1 cellular context compared by ENCODE assay signal in the genomic region with DNA sequence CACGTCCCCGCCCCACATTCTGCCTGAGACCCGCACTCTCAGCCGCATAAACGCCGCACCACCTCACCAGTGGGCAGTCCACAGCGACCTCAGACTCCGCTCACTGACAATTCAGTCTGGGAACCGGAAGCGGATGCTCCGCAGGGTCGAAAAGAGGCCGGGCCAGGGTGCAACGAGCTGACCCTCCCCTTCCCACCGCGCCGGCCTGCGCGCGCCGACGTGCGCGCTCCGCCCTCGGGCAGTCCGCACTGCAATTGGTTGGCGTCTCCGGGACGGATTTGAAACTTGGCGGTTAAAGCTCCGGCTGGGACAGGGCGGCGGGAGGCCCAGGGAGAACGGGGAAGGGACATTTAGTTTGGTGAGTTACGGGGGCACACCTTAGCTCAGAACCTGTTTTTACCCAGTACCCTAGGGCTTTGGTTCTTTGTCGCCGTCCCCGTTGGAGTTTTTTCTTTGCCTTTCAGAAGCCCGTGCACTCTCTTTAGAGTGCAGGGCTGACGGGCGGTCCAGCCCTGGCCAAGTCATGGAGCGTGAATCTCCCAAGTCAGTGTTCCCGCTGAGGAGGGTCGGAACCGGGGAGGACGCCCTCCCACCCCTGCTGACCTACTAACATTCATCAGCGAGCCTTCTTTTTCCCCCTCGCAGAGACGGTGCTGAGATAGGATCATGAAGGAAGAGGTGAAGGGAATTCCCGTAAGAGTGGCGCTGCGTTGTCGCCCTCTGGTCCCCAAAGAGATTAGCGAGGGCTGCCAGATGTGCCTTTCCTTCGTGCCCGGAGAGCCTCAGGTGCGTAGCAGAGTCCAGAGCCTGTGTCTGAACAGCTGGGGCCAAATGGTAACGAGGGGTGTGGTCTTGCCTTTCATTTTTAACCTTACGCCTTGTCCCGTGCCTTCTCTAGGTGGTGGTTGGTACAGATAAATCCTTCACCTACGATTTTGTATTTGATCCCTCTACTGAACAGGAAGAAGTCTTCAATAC.
TF ChIP-seq lines count a peak whose summit lies in the region.

A gene with protein sequence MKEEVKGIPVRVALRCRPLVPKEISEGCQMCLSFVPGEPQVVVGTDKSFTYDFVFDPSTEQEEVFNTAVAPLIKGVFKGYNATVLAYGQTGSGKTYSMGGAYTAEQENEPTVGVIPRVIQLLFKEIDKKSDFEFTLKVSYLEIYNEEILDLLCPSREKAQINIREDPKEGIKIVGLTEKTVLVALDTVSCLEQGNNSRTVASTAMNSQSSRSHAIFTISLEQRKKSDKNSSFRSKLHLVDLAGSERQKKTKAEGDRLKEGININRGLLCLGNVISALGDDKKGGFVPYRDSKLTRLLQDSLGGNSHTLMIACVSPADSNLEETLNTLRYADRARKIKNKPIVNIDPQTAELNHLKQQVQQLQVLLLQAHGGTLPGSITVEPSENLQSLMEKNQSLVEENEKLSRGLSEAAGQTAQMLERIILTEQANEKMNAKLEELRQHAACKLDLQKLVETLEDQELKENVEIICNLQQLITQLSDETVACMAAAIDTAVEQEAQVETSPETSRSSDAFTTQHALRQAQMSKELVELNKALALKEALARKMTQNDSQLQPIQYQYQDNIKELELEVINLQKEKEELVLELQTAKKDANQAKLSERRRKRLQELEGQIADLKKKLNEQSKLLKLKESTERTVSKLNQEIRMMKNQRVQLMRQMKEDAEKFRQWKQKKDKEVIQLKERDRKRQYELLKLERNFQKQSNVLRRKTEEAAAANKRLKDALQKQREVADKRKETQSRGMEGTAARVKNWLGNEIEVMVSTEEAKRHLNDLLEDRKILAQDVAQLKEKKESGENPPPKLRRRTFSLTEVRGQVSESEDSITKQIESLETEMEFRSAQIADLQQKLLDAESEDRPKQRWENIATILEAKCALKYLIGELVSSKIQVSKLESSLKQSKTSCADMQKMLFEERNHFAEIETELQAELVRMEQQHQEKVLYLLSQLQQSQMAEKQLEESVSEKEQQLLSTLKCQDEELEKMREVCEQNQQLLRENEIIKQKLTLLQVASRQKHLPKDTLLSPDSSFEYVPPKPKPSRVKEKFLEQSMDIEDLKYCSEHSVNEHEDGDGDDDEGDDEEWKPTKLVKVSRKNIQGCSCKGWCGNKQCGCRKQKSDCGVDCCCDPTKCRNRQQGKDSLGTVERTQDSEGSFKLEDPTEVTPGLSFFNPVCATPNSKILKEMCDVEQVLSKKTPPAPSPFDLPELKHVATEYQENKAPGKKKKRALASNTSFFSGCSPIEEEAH (plus strand): TSS at position 312 of the 978 bp plus-strand sequence. CDS start 355 bp downstream, at position 667.
A gene with protein sequence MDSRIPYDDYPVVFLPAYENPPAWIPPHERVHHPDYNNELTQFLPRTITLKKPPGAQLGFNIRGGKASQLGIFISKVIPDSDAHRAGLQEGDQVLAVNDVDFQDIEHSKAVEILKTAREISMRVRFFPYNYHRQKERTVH (minus strand): TSS at position 135 of the 978 bp plus-strand sequence. CDS start 586 bp downstream, outside the sequence.

TF ChIP-seq in HepG2, 621 proteins besides CTCF, POLR2A, EP300 and RAD21 (continued from another document and continues in another):
- TF ChIP-seq, protein P1, sequence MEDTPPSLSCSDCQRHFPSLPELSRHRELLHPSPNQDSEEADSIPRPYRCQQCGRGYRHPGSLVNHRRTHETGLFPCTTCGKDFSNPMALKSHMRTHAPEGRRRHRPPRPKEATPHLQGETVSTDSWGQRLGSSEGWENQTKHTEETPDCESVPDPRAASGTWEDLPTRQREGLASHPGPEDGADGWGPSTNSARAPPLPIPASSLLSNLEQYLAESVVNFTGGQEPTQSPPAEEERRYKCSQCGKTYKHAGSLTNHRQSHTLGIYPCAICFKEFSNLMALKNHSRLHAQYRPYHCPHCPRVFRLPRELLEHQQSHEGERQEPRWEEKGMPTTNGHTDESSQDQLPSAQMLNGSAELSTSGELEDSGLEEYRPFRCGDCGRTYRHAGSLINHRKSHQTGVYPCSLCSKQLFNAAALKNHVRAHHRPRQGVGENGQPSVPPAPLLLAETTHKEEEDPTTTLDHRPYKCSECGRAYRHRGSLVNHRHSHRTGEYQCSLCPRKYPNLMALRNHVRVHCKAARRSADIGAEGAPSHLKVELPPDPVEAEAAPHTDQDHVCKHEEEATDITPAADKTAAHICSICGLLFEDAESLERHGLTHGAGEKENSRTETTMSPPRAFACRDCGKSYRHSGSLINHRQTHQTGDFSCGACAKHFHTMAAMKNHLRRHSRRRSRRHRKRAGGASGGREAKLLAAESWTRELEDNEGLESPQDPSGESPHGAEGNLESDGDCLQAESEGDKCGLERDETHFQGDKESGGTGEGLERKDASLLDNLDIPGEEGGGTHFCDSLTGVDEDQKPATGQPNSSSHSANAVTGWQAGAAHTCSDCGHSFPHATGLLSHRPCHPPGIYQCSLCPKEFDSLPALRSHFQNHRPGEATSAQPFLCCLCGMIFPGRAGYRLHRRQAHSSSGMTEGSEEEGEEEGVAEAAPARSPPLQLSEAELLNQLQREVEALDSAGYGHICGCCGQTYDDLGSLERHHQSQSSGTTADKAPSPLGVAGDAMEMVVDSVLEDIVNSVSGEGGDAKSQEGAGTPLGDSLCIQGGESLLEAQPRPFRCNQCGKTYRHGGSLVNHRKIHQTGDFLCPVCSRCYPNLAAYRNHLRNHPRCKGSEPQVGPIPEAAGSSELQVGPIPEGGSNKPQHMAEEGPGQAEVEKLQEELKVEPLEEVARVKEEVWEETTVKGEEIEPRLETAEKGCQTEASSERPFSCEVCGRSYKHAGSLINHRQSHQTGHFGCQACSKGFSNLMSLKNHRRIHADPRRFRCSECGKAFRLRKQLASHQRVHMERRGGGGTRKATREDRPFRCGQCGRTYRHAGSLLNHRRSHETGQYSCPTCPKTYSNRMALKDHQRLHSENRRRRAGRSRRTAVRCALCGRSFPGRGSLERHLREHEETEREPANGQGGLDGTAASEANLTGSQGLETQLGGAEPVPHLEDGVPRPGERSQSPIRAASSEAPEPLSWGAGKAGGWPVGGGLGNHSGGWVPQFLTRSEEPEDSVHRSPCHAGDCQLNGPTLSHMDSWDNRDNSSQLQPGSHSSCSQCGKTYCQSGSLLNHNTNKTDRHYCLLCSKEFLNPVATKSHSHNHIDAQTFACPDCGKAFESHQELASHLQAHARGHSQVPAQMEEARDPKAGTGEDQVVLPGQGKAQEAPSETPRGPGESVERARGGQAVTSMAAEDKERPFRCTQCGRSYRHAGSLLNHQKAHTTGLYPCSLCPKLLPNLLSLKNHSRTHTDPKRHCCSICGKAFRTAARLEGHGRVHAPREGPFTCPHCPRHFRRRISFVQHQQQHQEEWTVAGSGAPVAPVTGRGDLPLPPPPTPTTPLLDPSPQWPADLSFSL (CRISPR knock-in tag; IDR thresholded peaks at IDR 0.05): no peak
- TF ChIP-seq MYNN (CRISPR knock-in tag; IDR thresholded peaks at IDR 0.05; ENCODE audit: low read depth) (no peak), MEIS1 (CRISPR knock-in tag; IDR thresholded peaks at IDR 0.05; ENCODE audit: borderline replicate concordance) (no peak), ATM (IDR thresholded peaks at IDR 0.05; ENCODE audit: borderline replicate concordance) (no peak), ZNF224 (CRISPR knock-in tag; IDR thresholded peaks at IDR 0.05) (no peak), MAFG (CRISPR knock-in tag; IDR thresholded peaks at IDR 0.05) (no peak), ZSCAN12 (CRISPR knock-in tag; IDR thresholded peaks at IDR 0.05) (no peak), CHD4 (IDR thresholded peaks at IDR 0.05; ENCODE audit: borderline replicate concordance, low read length) (no peak), MAFK (conservative IDR thresholded peaks at IDR 0.05 in 1 of 2, IDR thresholded peaks at IDR 0.05 in 1 of 2; ENCODE audit: low read length in 2 of 2) (no peak), SOX6 (IDR thresholded peaks at IDR 0.05) (no peak), SOX6 (CRISPR knock-in tag; IDR thresholded peaks at IDR 0.05) (no peak), ISX (CRISPR knock-in tag; conservative IDR thresholded peaks at IDR 0.05) (no peak), KLF11 (CRISPR knock-in tag; IDR thresholded peaks at IDR 0.05) (no peak), ETV6 (CRISPR knock-in tag; conservative IDR thresholded peaks at IDR 0.05) (no peak), ZNF343 (CRISPR knock-in tag; IDR thresholded peaks at IDR 0.05) (no peak), ZNF782 (CRISPR knock-in tag; IDR thresholded peaks at IDR 0.05; ENCODE audit: borderline replicate concordance) (no peak), ZNF773 (CRISPR knock-in tag; IDR thresholded peaks at IDR 0.05; ENCODE audit: borderline replicate concordance) (no peak), ZNF232 (CRISPR knock-in tag; IDR thresholded peaks at IDR 0.05; ENCODE audit: borderline replicate concordance) (no peak), ZSCAN21 (CRISPR knock-in tag; IDR thresholded peaks at IDR 0.05; ENCODE audit: borderline replicate concordance) (no peak), ZNF331 (CRISPR knock-in tag; IDR thresholded peaks at IDR 0.05) (no peak), ZNF326 (CRISPR knock-in tag; IDR thresholded peaks at IDR 0.05; ENCODE audit: borderline replicate concordance) (no peak), FIP1L1 (IDR thresholded peaks at IDR 0.05; ENCODE audit: borderline replicate concordance, insufficient read depth, low read depth, low read length) (no peak), ZNF30 (CRISPR knock-in tag; IDR thresholded peaks at IDR 0.05) (no peak), TAF15 (IDR thresholded peaks at IDR 0.05; ENCODE audit: low read depth, low read length, poor library complexity, severe bottlenecking) (no peak), MEF2D (CRISPR knock-in tag; IDR thresholded peaks at IDR 0.05) (no peak), ATAD3A (CRISPR knock-in tag; IDR thresholded peaks at IDR 0.05) (no peak), ZNF124 (CRISPR knock-in tag; IDR thresholded peaks at IDR 0.05) (no peak), GATA4 (IDR thresholded peaks at IDR 0.05; ENCODE audit: borderline replicate concordance, low read depth) (no peak), ZFP37 (CRISPR knock-in tag; IDR thresholded peaks at IDR 0.05; ENCODE audit: borderline replicate concordance) (no peak)
- TF ChIP-seq, protein P2, sequence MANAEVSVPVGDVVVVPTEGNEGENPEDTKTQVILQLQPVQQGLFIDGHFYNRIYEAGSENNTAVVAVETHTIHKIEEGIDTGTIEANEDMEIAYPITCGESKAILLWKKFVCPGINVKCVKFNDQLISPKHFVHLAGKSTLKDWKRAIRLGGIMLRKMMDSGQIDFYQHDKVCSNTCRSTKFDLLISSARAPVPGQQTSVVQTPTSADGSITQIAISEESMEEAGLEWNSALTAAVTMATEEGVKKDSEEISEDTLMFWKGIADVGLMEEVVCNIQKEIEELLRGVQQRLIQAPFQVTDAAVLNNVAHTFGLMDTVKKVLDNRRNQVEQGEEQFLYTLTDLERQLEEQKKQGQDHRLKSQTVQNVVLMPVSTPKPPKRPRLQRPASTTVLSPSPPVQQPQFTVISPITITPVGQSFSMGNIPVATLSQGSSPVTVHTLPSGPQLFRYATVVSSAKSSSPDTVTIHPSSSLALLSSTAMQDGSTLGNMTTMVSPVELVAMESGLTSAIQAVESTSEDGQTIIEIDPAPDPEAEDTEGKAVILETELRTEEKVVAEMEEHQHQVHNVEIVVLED (CRISPR knock-in tag; IDR thresholded peaks at IDR 0.05; ENCODE audit: borderline replicate concordance): peak; percentile 93
- TF ChIP-seq, protein P3, sequence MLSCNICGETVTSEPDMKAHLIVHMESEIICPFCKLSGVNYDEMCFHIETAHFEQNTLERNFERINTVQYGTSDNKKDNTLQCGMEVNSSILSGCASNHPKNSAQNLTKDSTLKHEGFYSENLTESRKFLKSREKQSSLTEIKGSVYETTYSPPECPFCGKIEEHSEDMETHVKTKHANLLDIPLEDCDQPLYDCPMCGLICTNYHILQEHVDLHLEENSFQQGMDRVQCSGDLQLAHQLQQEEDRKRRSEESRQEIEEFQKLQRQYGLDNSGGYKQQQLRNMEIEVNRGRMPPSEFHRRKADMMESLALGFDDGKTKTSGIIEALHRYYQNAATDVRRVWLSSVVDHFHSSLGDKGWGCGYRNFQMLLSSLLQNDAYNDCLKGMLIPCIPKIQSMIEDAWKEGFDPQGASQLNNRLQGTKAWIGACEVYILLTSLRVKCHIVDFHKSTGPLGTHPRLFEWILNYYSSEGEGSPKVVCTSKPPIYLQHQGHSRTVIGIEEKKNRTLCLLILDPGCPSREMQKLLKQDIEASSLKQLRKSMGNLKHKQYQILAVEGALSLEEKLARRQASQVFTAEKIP (CRISPR knock-in tag; IDR thresholded peaks at IDR 0.05; ENCODE audit: borderline replicate concordance): no peak
- TF ChIP-seq, protein P4, sequence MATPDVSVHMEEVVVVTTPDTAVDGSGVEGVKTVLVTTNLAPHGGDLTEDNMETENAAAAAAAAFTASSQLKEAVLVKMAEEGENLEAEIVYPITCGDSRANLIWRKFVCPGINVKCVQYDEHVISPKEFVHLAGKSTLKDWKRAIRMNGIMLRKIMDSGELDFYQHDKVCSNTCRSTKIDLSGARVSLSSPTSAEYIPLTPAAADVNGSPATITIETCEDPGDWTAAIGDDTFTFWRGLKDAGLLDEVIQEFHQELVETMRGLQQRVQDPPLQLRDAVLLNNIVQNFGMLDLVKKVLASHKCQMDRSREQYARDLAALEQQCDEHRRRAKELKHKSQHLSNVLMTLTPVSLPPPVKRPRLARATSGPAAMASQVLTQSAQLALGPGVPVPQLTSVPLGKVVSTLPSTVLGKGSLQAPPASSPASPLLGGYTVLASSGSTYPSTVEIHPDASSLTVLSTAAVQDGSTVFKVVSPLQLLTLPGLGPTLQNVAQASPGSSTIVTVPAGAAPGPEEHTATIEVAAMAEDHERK (CRISPR knock-in tag; IDR thresholded peaks at IDR 0.05; ENCODE audit: low read depth): peak; percentile 44; the same call in 1 of the 2 replicates
- TF ChIP-seq, protein P5, sequence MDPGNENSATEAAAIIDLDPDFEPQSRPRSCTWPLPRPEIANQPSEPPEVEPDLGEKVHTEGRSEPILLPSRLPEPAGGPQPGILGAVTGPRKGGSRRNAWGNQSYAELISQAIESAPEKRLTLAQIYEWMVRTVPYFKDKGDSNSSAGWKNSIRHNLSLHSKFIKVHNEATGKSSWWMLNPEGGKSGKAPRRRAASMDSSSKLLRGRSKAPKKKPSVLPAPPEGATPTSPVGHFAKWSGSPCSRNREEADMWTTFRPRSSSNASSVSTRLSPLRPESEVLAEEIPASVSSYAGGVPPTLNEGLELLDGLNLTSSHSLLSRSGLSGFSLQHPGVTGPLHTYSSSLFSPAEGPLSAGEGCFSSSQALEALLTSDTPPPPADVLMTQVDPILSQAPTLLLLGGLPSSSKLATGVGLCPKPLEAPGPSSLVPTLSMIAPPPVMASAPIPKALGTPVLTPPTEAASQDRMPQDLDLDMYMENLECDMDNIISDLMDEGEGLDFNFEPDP (CRISPR knock-in tag; conservative IDR thresholded peaks at IDR 0.05): no peak
- TF ChIP-seq, protein P6, sequence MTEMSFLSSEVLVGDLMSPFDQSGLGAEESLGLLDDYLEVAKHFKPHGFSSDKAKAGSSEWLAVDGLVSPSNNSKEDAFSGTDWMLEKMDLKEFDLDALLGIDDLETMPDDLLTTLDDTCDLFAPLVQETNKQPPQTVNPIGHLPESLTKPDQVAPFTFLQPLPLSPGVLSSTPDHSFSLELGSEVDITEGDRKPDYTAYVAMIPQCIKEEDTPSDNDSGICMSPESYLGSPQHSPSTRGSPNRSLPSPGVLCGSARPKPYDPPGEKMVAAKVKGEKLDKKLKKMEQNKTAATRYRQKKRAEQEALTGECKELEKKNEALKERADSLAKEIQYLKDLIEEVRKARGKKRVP (CRISPR knock-in tag; IDR thresholded peaks at IDR 0.05): peak in 1 of 2 experiments; percentile 28; a peak in 1 of 4 replicates
